ENCODE assay signal across 20 cellular contexts in the genomic region with DNA sequence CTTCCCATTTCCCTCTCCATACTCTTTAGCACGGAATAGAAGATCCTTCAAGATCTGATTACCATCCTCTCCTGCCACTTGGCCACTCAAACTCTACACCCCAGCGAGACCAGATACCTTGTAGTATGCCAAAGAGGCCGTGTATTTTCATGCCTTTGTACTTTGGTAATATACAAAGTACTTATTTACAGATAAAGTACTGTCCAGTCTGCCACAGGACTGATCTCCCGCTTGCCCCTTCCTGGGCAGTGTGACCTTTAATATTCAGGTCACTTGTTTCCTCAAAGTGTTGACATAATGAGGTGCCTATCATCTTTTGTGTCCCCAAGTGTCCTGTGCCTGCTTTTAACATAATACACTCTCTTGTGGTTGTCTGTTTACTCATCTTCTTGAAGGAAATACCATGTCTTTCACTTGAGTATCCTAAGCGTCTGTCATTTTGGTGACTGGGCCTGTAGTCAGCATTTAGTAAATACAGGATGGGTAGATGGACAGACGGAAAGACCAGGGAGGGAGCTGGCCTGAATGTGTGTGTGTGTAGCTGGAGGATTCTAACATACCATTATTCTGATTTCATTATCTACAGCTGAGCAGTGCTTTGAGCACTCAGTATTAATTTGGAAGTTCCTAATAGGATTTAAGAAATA.
A peak's percentile ranks its signal among the peaks of the same experiment; 100 is the strongest.
DNase-seq lines count a peak whose midpoint lies in the region; ATAC-seq and TF ChIP-seq lines count a peak whose summit lies in the region.
"Had no signal": no experiment of that assay in that cellular context is flagged by ENCODE, and none has a peak within 500 bp of the region (broad histone marks: within the 10 kb centered on the region; RNA-seq: fewer than 3 reads in every experiment).

No MANE protein-coding gene starts in this region.

- in situ Hi-C loops in GM23248 (cut with MboI), result no loop called here

- intact Hi-C loops in PC-3 (cut with micrococcal nuclease), result loop anchor here (5.0 kb wide), 1 partner anchor 42 kb away; no protein-coding TSS in a partner anchor

- H3K9me3 Mint-ChIP-seq in nephron progenitor cell, result peaks cover 4% of the 10 kb centered on the region
- H3K9me3 Mint-ChIP-seq: activated CD4-positive, alpha-beta T cell treated with anti-CD3 and anti-CD28 coated beads, Interleukin-2, amount 10 ng/mL, durations not matched to agents 24 days and 14 days had no signal

- H3K79me2 ChIP-seq in GM23248 (ENCODE audit: insufficient read depth), result peaks cover 92% of the 10 kb centered on the region
- H3K79me2 ChIP-seq in PC-3 (ENCODE audit: low read length), result no peaks in the 10 kb centered on the region

- H3K27ac Mint-ChIP-seq in nephron progenitor cell, result peak overlapping the region; percentile 1
- H3K27ac Mint-ChIP-seq: activated CD4-positive, alpha-beta T cell treated with anti-CD3 and anti-CD28 coated beads, Interleukin-2, amount 10 ng/mL, durations not matched to agents 24 days and 14 days; activated naive CD8-positive, alpha-beta T cell treated with anti-CD3 and anti-CD28 coated beads, Interleukin-2, amount 10 ng/mL, durations not matched to agents 7 days and 5 days; stimulated activated naive CD8-positive, alpha-beta T cell treated with anti-CD3 and anti-CD28 coated beads, Interleukin-15, Interleukin-2, amounts not matched to agents 100 ng/mL and 50 ng/mL, for 24 hours had no signal

- no peak overlapping the region for H3K4me3 Mint-ChIP-seq in nephron progenitor cell
- H3K4me3 Mint-ChIP-seq: activated CD4-positive, alpha-beta T cell treated with anti-CD3 and anti-CD28 coated beads, Interleukin-2, amount 10 ng/mL, durations not matched to agents 24 days and 14 days; activated naive CD8-positive, alpha-beta T cell treated with anti-CD3 and anti-CD28 coated beads, Interleukin-2, amount 10 ng/mL, durations not matched to agents 7 days and 5 days; stimulated activated naive CD8-positive, alpha-beta T cell treated with anti-CD3 and anti-CD28 coated beads, Interleukin-15, Interleukin-2, amounts not matched to agents 100 ng/mL and 50 ng/mL, for 24 hours had no signal

- no peak overlapping the region for H3K4me2 ChIP-seq in GM23248 (ENCODE audit: unreplicated experiment)
- 0 out of 2 replicates have a peak overlapping the region, but pooled peaks have one; percentile 11 for H3K4me2 ChIP-seq in PC-3 (ENCODE audit: low read length)

- DNase-seq in GM23248 (peak; percentile 35), PC-3 (peak; percentile 72), epithelial cell of esophagus (ENCODE audit: low read depth) (peak; percentile 17), nephron progenitor cell (no peak), UCSD-AML1 (lab: John Stamatoyannopoulos, UW; ENCODE audit: unreplicated experiment) (no peak), AG08395 (ENCODE audit: low spot score) (no peak)
- DNase-seq: activated CD4-positive, alpha-beta T cell treated with anti-CD3 and anti-CD28 coated beads, Interleukin-2, amount 10 ng/mL, durations not matched to agents 24 days and 14 days; activated gamma-delta T cell; activated naive CD8-positive, alpha-beta T cell treated with anti-CD3 and anti-CD28 coated beads, Interleukin-2, amount 10 ng/mL, durations not matched to agents 7 days and 5 days; activated T-cell treated with anti-CD3 and anti-CD28 coated beads, Interleukin-2, amount 50 U/mL, for 1 hour; EL; kidney; NCI-H1092; NCI-H187 treated with DMSO at 0.1 percent for 48 hours; NCI-H774 had no signal

- TF ChIP-seq CTCF in PC-3 (conservative IDR thresholded peaks at IDR 0.05; ENCODE audit: low read depth, low read length), result no peak
- TF ChIP-seq CTCF in epithelial cell of esophagus (IDR thresholded peaks at IDR 0.05; ENCODE audit: insufficient read depth, low read depth, low read length, missing control alignments), result no peak
- no peak for TF ChIP-seq CTCF in nephron progenitor cell (IDR thresholded peaks at IDR 0.05)

- H3K9ac ChIP-seq in GM23248 (no peak overlapping the region), PC-3 (ENCODE audit: low read length) (no peak overlapping the region)

- H3K36me3 ChIP-seq in GM23248 (ENCODE audit: low read depth) (no peaks in the 10 kb centered on the region), PC-3 (ENCODE audit: low read depth, low read length) (no peaks in the 10 kb centered on the region; the same call in 1 of the 2 replicates)
- H3K36me3 ChIP-seq: neutrophil had no signal

- H4K20me1 ChIP-seq in GM23248 (ENCODE audit: insufficient read depth), result peaks cover 6% of the 10 kb centered on the region; the same call in 1 of the 2 replicates
- no peaks in the 10 kb centered on the region for H4K20me1 ChIP-seq in PC-3 (ENCODE audit: low read length)

- POLR2A ChIA-PET in PC-3 (lab: Charles Lee; ENCODE audit: unreplicated experiment), result no interaction called here

- BruUV-seq in PC-3 (replicated peaks; lab: Mats Ljungman, UMichigan), result no TSS peak

- peaks cover 51% of the 10 kb centered on the region for H3K4me1 Mint-ChIP-seq in nephron progenitor cell
- H3K4me1 Mint-ChIP-seq: activated CD4-positive, alpha-beta T cell treated with anti-CD3 and anti-CD28 coated beads, Interleukin-2, amount 10 ng/mL, durations not matched to agents 24 days and 14 days; activated naive CD8-positive, alpha-beta T cell treated with anti-CD3 and anti-CD28 coated beads, Interleukin-2, amount 10 ng/mL, durations not matched to agents 7 days and 5 days had no signal

- no peaks in the 10 kb centered on the region for H3K9me3 ChIP-seq in GM23248 (ENCODE audit: low read depth)
- no peaks in the 10 kb centered on the region for H3K9me3 ChIP-seq in PC-3 (ENCODE audit: low read length)
- H3K9me3 ChIP-seq: neutrophil had no signal

- H3K36me3 Mint-ChIP-seq in nephron progenitor cell (ENCODE audit: low read depth), result peaks cover 5% of the 10 kb centered on the region
- H3K36me3 Mint-ChIP-seq: activated naive CD8-positive, alpha-beta T cell treated with anti-CD3 and anti-CD28 coated beads, Interleukin-2, amount 10 ng/mL, durations not matched to agents 7 days and 5 days had no signal

- ATAC-seq in PC-3 (peak; percentile 86), GM21723 (IDR thresholded peaks at IDR 0.05; ENCODE audit: unreplicated experiment) (no peak), GM21619 (IDR thresholded peaks at IDR 0.05; ENCODE audit: unreplicated experiment) (no peak)

- H3K4me1 ChIP-seq in GM23248 (ENCODE audit: insufficient read depth) (peaks cover 22% of the 10 kb centered on the region; the same call in 1 of the 2 replicates), PC-3 (ENCODE audit: insufficient read depth, low read length) (peaks cover 25% of the 10 kb centered on the region)

- H3K27ac ChIP-seq in GM23248 (no peak overlapping the region), PC-3 (ENCODE audit: low read length) (0 out of 2 replicates have a peak overlapping the region, but pooled peaks have one; percentile 4)
- H3K27ac ChIP-seq: neutrophil, VCaP had no signal

- H3K9me2 ChIP-seq in GM23248 (ENCODE audit: insufficient read depth) (no peaks in the 10 kb centered on the region), PC-3 (replicated peaks; ENCODE audit: low read length) (no peaks in the 10 kb centered on the region)

- H3K4me3 ChIP-seq in GM23248 (no peak overlapping the region), PC-3 (ENCODE audit: low read length) (no peak overlapping the region), epithelial cell of esophagus (ENCODE audit: low read length) (no peak overlapping the region)

- no peaks in the 10 kb centered on the region for H3K27me3 ChIP-seq in GM23248 (replicated peaks; ENCODE audit: insufficient read depth)
- H3K27me3 ChIP-seq in PC-3 (ENCODE audit: low read length), result no peaks in the 10 kb centered on the region

- H2AFZ ChIP-seq in GM23248 (no peak overlapping the region), PC-3 (ENCODE audit: low read length) (no peak overlapping the region)

- peaks cover 4% of the 10 kb centered on the region for H3K27me3 Mint-ChIP-seq in nephron progenitor cell (ENCODE audit: low read depth, poor library complexity)

- 70 to 72% methylated on average over 6 of the region's 6 CpGs for WGBS in GM23248 (ENCODE audit: low coverage in 1 of 2, low lambda C conversion rate in 2 of 2, missing lambda C conversion rate in 2 of 2), 2 experiments

- CTCF ChIA-PET in PC-3 (lab: Charles Lee), result no interaction called here

- H3F3A ChIP-seq in GM23248 (ENCODE audit: insufficient read depth) (peaks cover 15% of the 10 kb centered on the region; the same call in 1 of the 2 replicates), PC-3 (ENCODE audit: low read length, unreplicated experiment) (no peaks in the 10 kb centered on the region)

Comparison
In these comparisons a context has a peak if more than half of its experiments do, and no peak if none do; other contexts are left out.
1. DNase-seq: peak in GM23248 (single experiment), PC-3 (single experiment) and epithelial cell of esophagus (single experiment); none in nephron progenitor cell (single experiment), UCSD-AML1 (single experiment) and AG08395 (single experiment).